1 cellular context compared by ENCODE assay signal in genomic region chr11:69064394-69064957, GRCh38.
TF ChIP-seq lines count a peak whose summit lies in the region.

No MANE protein-coding gene starts in this region.

TF ChIP-seq in H1, 55 proteins besides CTCF, POLR2A, EP300 and RAD21:
- TF ChIP-seq ATF3 (IDR thresholded peaks at IDR 0.05; ENCODE audit: insufficient read depth, low read depth, low read length) (no peak), CBX5 (IDR thresholded peaks at IDR 0.05; ENCODE audit: low read depth, low read length) (no peak), KDM4A (IDR thresholded peaks at IDR 0.05; ENCODE audit: low read depth, low read length, severe bottlenecking) (no peak), GTF2F1 (IDR thresholded peaks at IDR 0.05; ENCODE audit: borderline replicate concordance, low read depth, low read length) (no peak), BRCA1 (IDR thresholded peaks at IDR 0.05; ENCODE audit: low read depth, low read length) (no peak), CEBPB (IDR thresholded peaks at IDR 0.05; ENCODE audit: low read depth, low read length) (no peak), KDM1A (IDR thresholded peaks at IDR 0.05; ENCODE audit: borderline replicate concordance, low read length) (no peak), CHD2 (IDR thresholded peaks at IDR 0.05; ENCODE audit: low read length) (no peak)
TF ChIP-seq in H1: peak in this region for 0.
